20 cellular contexts compared by ENCODE assay signal in genomic region chr4:147970003-147970402, GRCh38.
DNase-seq lines count a peak whose midpoint lies in the region; ATAC-seq and TF ChIP-seq lines count a peak whose summit lies in the region.
"Had no signal": no experiment of that assay in that cellular context is flagged by ENCODE, and none has a peak within 500 bp of the region (broad histone marks: within the 10 kb centered on the region; RNA-seq: fewer than 3 reads in every experiment).

No MANE protein-coding gene starts in this region.

- H3K36me3 ChIP-seq in left lung (peaks cover 0 to 5% of the 10 kb centered on the region in 2 donors), trophoblast cell (ENCODE audit: control insufficient read depth in 1 of 2, insufficient read depth in 2 of 2, low read length in 2 of 2) (peaks cover 0 to under 1% of the 10 kb centered on the region in 2 experiments)

- H3K9me3 ChIP-seq in left lung (no peaks in the 10 kb centered on the region), trophoblast cell (ENCODE audit: insufficient read depth, low read depth, low read length) (no peaks in the 10 kb centered on the region)

- no CpG with 5 or more reads among the region's 4 CpGs for WGBS in trophoblast cell (ENCODE audit: extremely low coverage, insufficient coverage, insufficient read length)

- H3K4me1 Mint-ChIP-seq in WTC11 = peaks cover 34% of the 10 kb centered on the region
- peaks cover 4% of the 10 kb centered on the region for H3K4me1 Mint-ChIP-seq in CD14-positive monocyte

- CTCF ChIA-PET in WTC11 (lab: Charles Lee) = no interaction called here

- no peak overlapping the region for H2BK120ac ChIP-seq in trophoblast cell (ENCODE audit: insufficient read depth, low read length, poor library complexity)

- H3K4me3 ChIP-seq in left lung = no peak overlapping the region
- H3K4me3 ChIP-seq in trophoblast cell (ENCODE audit: low read depth, low read length) = no peak overlapping the region
- H3K4me3 ChIP-seq: K562 had no signal

- H3K79me2 ChIP-seq in trophoblast cell (ENCODE audit: control insufficient read depth, insufficient read depth, low read length, poor library complexity) = no peaks in the 10 kb centered on the region

- no peak overlapping the region for H2AK5ac ChIP-seq in trophoblast cell (ENCODE audit: low read length)

- H3K9me3 Mint-ChIP-seq in WTC11 (peaks cover 17% of the 10 kb centered on the region), CD14-positive monocyte (peaks cover 0 to 2% (median 0%) of the 10 kb centered on the region in 7 donors)

- H3K27me3 Mint-ChIP-seq in WTC11 (ENCODE audit: low read depth) (no peaks in the 10 kb centered on the region), CD14-positive monocyte (ENCODE audit: low read depth in 3 of 3) (no peaks in the 10 kb centered on the region)
- H3K27me3 Mint-ChIP-seq: CD4-positive, alpha-beta memory T cell had no signal

- H3K4me2 ChIP-seq in trophoblast cell (ENCODE audit: low read length) = no peak overlapping the region

- H2AFZ ChIP-seq in trophoblast cell (ENCODE audit: insufficient read depth, low read length, poor library complexity) = no peak overlapping the region

- no peak overlapping the region for H3K27ac ChIP-seq in left lung
- H3K27ac ChIP-seq in trophoblast cell (ENCODE audit: low read depth, low read length) = no peak overlapping the region

- peaks cover 11% of the 10 kb centered on the region for H3K36me3 Mint-ChIP-seq in WTC11
- peaks cover 21 to 33% of the 10 kb centered on the region in 2 donors for H3K36me3 Mint-ChIP-seq in CD14-positive monocyte

- no peak overlapping the region for H3K4ac ChIP-seq in trophoblast cell (ENCODE audit: low read depth, low read length)

- no peak overlapping the region for H4K91ac ChIP-seq in trophoblast cell (ENCODE audit: low read depth, low read length)

- peak overlapping the region; percentile 14 for H3K27ac Mint-ChIP-seq in WTC11
- H3K27ac Mint-ChIP-seq in CD14-positive monocyte = peak overlapping the region in 3 of 7 donors; percentile 14 to 47 (median 15)

- no peak overlapping the region for H3K14ac ChIP-seq in trophoblast cell (ENCODE audit: low read length)

- intact Hi-C loops in left lung (cut with DNase I) = no loop called here
- intact Hi-C loops in CD14-positive monocyte (cut with micrococcal nuclease) = no loop called here

- H4K12ac ChIP-seq in trophoblast cell (ENCODE audit: low read depth, low read length) = peak overlapping the region; percentile 63

- H3K27me3 ChIP-seq in left lung = no peaks in the 10 kb centered on the region
- H3K27me3 ChIP-seq in trophoblast cell (ENCODE audit: insufficient read depth, low read length) = no peaks in the 10 kb centered on the region

- TF ChIP-seq CTCF in WTC11 (IDR thresholded peaks at IDR 0.05) (no peak), left lung (IDR thresholded peaks at IDR 0.05) (no peak), CD14-positive monocyte (IDR thresholded peaks at IDR 0.05) (no peak)

- no peak overlapping the region for H2BK5ac ChIP-seq in trophoblast cell (ENCODE audit: low read depth, low read length, poor library complexity)

- ATAC-seq in GM18498 (IDR thresholded peaks at IDR 0.05; ENCODE audit: unreplicated experiment) (peak; percentile 5), WTC11 (no peak; the same call in 1 of the 2 replicates), left lung (peak; percentile 34)
- ATAC-seq: HCT116, K562 had no signal

- H3K79me1 ChIP-seq in trophoblast cell (ENCODE audit: low read length) = no peaks in the 10 kb centered on the region

- H3K18ac ChIP-seq in trophoblast cell (ENCODE audit: low read length) = no peak overlapping the region

- DNase-seq in WTC11 (ENCODE audit: low spot score) = no peak
- DNase-seq in left lung = no peak
- no peak for DNase-seq in trophoblast cell
- no peak for DNase-seq in NCI-H1048 (lab: John Stamatoyannopoulos, UW)
- no peak for DNase-seq in CD14-positive monocyte (ENCODE audit: low spot score)
- no peak for DNase-seq in NCI-H524 treated with DMSO at 0.1 percent for 48 hours (lab: John Stamatoyannopoulos, UW)
- DNase-seq in cortex of kidney (lab: John Stamatoyannopoulos, UW) = no peak
- DNase-seq: activated CD4-positive, alpha-beta T cell treated with anti-CD3 and anti-CD28 coated beads for 48 hours; CD4-positive, alpha-beta memory T cell; central memory CD4-positive, alpha-beta T cell; DMS79; effector memory CD4-positive, alpha-beta T cell; MV-4-11; NCI-H2081 treated with DMSO at 0.1 percent for 48 hours; NCI-H510A treated with DMSO at 0.1 percent for 48 hours; stimulated activated CD8-positive, alpha-beta memory T cell treated with anti-CD3 and anti-CD28 coated beads, Interleukin-4, amount 100 ng/mL, for 48 hours; substantia nigra had no signal

- no peak overlapping the region for H4K8ac ChIP-seq in trophoblast cell (ENCODE audit: low read depth, low read length)

- POLR2A ChIA-PET in WTC11 (lab: Charles Lee) = no interaction called here

- H3K4me3 Mint-ChIP-seq in WTC11 = no peak overlapping the region
- H3K4me3 Mint-ChIP-seq in CD14-positive monocyte = no peak overlapping the region

- H3K4me1 ChIP-seq in left lung (peaks cover 0 to 3% of the 10 kb centered on the region in 2 donors), trophoblast cell (ENCODE audit: control insufficient read depth in 1 of 2, insufficient read depth in 2 of 2, low read length in 2 of 2) (peaks cover 4 to 6% of the 10 kb centered on the region in 2 experiments)

- no peak overlapping the region for H3K23ac ChIP-seq in trophoblast cell (ENCODE audit: low read length)

- no peak overlapping the region for H3K9ac ChIP-seq in trophoblast cell (ENCODE audit: low read length)

- H2BK12ac ChIP-seq in trophoblast cell (ENCODE audit: low read length) = no peak overlapping the region

TF ChIP-seq in WTC11, 78 proteins besides CTCF, POLR2A, EP300 and RAD21 (continues in another document):
- TF ChIP-seq IRF1 (CRISPR knock-in tag; IDR thresholded peaks at IDR 0.05) = no peak
- TF ChIP-seq ZNF416 (CRISPR knock-in tag; IDR thresholded peaks at IDR 0.05) = no peak
- no peak for TF ChIP-seq ZNF425 (CRISPR knock-in tag; conservative IDR thresholded peaks at IDR 0.05)
- no peak for TF ChIP-seq FOXP1 (CRISPR knock-in tag; IDR thresholded peaks at IDR 0.05; ENCODE audit: borderline replicate concordance)
- no peak for TF ChIP-seq ZNF512 (CRISPR knock-in tag; IDR thresholded peaks at IDR 0.05; ENCODE audit: borderline replicate concordance)
- TF ChIP-seq IRF2 (CRISPR knock-in tag; IDR thresholded peaks at IDR 0.05; ENCODE audit: borderline replicate concordance, low read depth) = no peak
- TF ChIP-seq FOXP4 (CRISPR knock-in tag; IDR thresholded peaks at IDR 0.05) = no peak
